In genomic region chr16:16614484-16614883, GRCh38 we compare ENCODE assay signal across 4 cellular contexts.
TF ChIP-seq lines count a peak whose summit lies in the region.

No MANE protein-coding gene starts in this region.

TF ChIP-seq in A549, 52 proteins besides CTCF, POLR2A, EP300 and RAD21:
- TF ChIP-seq REST (IDR thresholded peaks at IDR 0.05), result peak; percentile 69

TF ChIP-seq in HCT116, 20 proteins besides CTCF, POLR2A, EP300 and RAD21:
- peak; percentile 49 for TF ChIP-seq REST (IDR thresholded peaks at IDR 0.05; ENCODE audit: low read depth)

TF ChIP-seq in Ishikawa, 13 proteins besides CTCF, POLR2A, EP300 and RAD21:
- TF ChIP-seq REST (IDR thresholded peaks at IDR 0.05; ENCODE audit: low read depth), result peak; percentile 64

TF ChIP-seq in SK-N-SH, 30 proteins besides CTCF, POLR2A, EP300 and RAD21:
- TF ChIP-seq REST (IDR thresholded peaks at IDR 0.05; ENCODE audit: low read depth, low read length), result peak; percentile 82; the same call in 1 of the 2 replicates
